In genomic region chr17:41697122-41697962, GRCh38 we compare ENCODE assay signal across 10 cellular contexts. TPM values are rescaled to one million over a fixed set of nuclear protein-coding genes. Genes with fewer than 3 reads are reported as not detected.
DNase-seq lines count a peak whose midpoint lies in the region; ATAC-seq lines count a peak whose summit lies in the region.
"Had no signal": no experiment of that assay in that cellular context is flagged by ENCODE, and none has a peak within 500 bp of the region (broad histone marks: within the 10 kb centered on the region; RNA-seq: fewer than 3 reads in every experiment).

No MANE protein-coding gene starts in this region.

- no peaks in the 10 kb centered on the region for H3K27me3 Mint-ChIP-seq in activated CD8-positive, alpha-beta T cell treated with anti-CD3 and anti-CD28 coated beads, Interleukin-2, amount 10 ng/mL, durations not matched to agents 7 days and 5 days (ENCODE audit: low read depth)

- DNase-seq in Ammon's horn (ENCODE audit: low spot score) (peak; percentile 76), MV-4-11 (lab: John Stamatoyannopoulos, UW) (peak; percentile 80), fibroblast of peridontal ligament (ENCODE audit: extremely low read depth) (peak; percentile 72), nucleus accumbens (lab: John Stamatoyannopoulos, UW) (peak in 31 of 56 donors; percentile 6 to 70 (median 27))
- DNase-seq in activated CD8-positive, alpha-beta T cell treated with anti-CD3 and anti-CD28 coated beads, Interleukin-2, amount 10 ng/mL, durations not matched to agents 7 days and 5 days: no peak

- no peak overlapping the region for H3K27ac Mint-ChIP-seq in activated CD8-positive, alpha-beta T cell treated with anti-CD3 and anti-CD28 coated beads, Interleukin-2, amount 10 ng/mL, durations not matched to agents 7 days and 5 days

- POLR2A ChIA-PET in activated CD8-positive, alpha-beta T cell treated with anti-CD3 and anti-CD28 coated beads, Interleukin-2, amount 10 ng/mL, durations not matched to agents 7 days and 5 days (lab: Charles Lee): interaction anchor here (0.7 kb wide), 1 partner anchor 9 kb away, joined by 3 read pairs; the partner anchor contains the start of gene EIF1

- H3K36me3 Mint-ChIP-seq in activated CD8-positive, alpha-beta T cell treated with anti-CD3 and anti-CD28 coated beads, Interleukin-2, amount 10 ng/mL, durations not matched to agents 7 days and 5 days (ENCODE audit: low read depth): peaks cover 26% of the 10 kb centered on the region

- H3K4me1 Mint-ChIP-seq in activated CD8-positive, alpha-beta T cell treated with anti-CD3 and anti-CD28 coated beads, Interleukin-2, amount 10 ng/mL, durations not matched to agents 7 days and 5 days (ENCODE audit: low read depth): peaks cover 22% of the 10 kb centered on the region

- H3K9me3 Mint-ChIP-seq in activated CD8-positive, alpha-beta T cell treated with anti-CD3 and anti-CD28 coated beads, Interleukin-2, amount 10 ng/mL, durations not matched to agents 7 days and 5 days (ENCODE audit: insufficient read depth): no peaks in the 10 kb centered on the region

- ATAC-seq in HG03520 (IDR thresholded peaks at IDR 0.05; ENCODE audit: unreplicated experiment) (no peak), GM18868 (IDR thresholded peaks at IDR 0.05; ENCODE audit: unreplicated experiment) (no peak), GM19452 (IDR thresholded peaks at IDR 0.05; ENCODE audit: unreplicated experiment) (no peak)
- no peak for ATAC-seq in activated CD8-positive, alpha-beta T cell treated with anti-CD3 and anti-CD28 coated beads, Interleukin-2, amount 10 ng/mL, durations not matched to agents 7 days and 5 days

- CTCF ChIA-PET in activated CD8-positive, alpha-beta T cell treated with anti-CD3 and anti-CD28 coated beads, Interleukin-2, amount 10 ng/mL, durations not matched to agents 7 days and 5 days (lab: Charles Lee): interaction anchor here (1.2 kb wide), 1 partner anchor 31 kb away, joined by 3 read pairs; no protein-coding TSS in a partner anchor

- no peak overlapping the region for H3K4me3 Mint-ChIP-seq in activated CD8-positive, alpha-beta T cell treated with anti-CD3 and anti-CD28 coated beads, Interleukin-2, amount 10 ng/mL, durations not matched to agents 7 days and 5 days

RNA-seq across cellular contexts. Expression of gene EIF1, which starts 8.7 kb away (rescaled TPM):
- total RNA-seq in activated CD8-positive, alpha-beta T cell treated with anti-CD3 and anti-CD28 coated beads, Interleukin-2, amount 10 ng/mL, durations not matched to agents 7 days and 5 days: 100 to 1,000 TPM; 661 to 670 TPM

RNA-seq across cellular contexts. Expression of gene GAST, which starts 14.8 kb away (rescaled TPM):
- total RNA-seq in activated CD8-positive, alpha-beta T cell treated with anti-CD3 and anti-CD28 coated beads, Interleukin-2, amount 10 ng/mL, durations not matched to agents 7 days and 5 days: not detected
- total RNA-seq: osteocyte, RPMI7951 had no signal

RNA-seq across cellular contexts. Expression of gene HAP1, which starts 37.1 kb away (rescaled TPM):
- under 1 TPM; 0.08 to 0.11 TPM for total RNA-seq in activated CD8-positive, alpha-beta T cell treated with anti-CD3 and anti-CD28 coated beads, Interleukin-2, amount 10 ng/mL, durations not matched to agents 7 days and 5 days
- total RNA-seq: RPMI7951 had no signal
